Comparison of ENCODE assay signal across 2 cellular contexts in the genomic region with DNA sequence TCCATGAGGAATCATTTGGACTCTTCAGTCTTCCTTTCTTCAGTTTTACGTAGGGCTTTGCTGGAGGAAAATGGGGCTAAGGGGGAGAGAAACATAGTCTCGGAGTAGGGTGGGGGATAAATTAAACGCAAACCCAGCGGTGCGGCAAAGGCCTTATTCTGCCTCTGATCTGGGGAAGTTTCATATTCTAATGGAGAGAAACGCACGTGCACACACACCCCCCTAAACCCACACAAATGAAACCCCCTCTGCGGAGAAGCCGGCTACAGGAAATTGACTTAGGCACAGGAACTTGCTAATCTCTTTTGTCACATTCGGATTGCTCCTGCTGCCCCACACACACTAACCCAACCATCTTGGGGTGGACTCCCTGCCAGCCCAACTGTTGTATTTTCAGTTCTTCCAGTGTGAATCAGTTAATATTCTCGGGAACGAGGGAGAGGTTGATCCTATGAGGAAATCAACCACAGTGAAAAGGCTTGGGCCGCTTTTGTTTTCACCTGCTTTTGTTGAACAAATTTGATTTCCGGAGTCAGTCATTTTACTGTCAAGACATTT.
TF ChIP-seq lines count a peak whose summit lies in the region.

A gene with protein sequence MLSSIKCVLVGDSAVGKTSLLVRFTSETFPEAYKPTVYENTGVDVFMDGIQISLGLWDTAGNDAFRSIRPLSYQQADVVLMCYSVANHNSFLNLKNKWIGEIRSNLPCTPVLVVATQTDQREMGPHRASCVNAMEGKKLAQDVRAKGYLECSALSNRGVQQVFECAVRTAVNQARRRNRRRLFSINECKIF (plus strand): TSS at position 308 of the 558 bp plus-strand sequence. CDS start 46,356 bp downstream, outside the sequence.

TF ChIP-seq in liver, 16 proteins besides CTCF, POLR2A, EP300 and RAD21 (continued from another document):
- TF ChIP-seq, protein P1, sequence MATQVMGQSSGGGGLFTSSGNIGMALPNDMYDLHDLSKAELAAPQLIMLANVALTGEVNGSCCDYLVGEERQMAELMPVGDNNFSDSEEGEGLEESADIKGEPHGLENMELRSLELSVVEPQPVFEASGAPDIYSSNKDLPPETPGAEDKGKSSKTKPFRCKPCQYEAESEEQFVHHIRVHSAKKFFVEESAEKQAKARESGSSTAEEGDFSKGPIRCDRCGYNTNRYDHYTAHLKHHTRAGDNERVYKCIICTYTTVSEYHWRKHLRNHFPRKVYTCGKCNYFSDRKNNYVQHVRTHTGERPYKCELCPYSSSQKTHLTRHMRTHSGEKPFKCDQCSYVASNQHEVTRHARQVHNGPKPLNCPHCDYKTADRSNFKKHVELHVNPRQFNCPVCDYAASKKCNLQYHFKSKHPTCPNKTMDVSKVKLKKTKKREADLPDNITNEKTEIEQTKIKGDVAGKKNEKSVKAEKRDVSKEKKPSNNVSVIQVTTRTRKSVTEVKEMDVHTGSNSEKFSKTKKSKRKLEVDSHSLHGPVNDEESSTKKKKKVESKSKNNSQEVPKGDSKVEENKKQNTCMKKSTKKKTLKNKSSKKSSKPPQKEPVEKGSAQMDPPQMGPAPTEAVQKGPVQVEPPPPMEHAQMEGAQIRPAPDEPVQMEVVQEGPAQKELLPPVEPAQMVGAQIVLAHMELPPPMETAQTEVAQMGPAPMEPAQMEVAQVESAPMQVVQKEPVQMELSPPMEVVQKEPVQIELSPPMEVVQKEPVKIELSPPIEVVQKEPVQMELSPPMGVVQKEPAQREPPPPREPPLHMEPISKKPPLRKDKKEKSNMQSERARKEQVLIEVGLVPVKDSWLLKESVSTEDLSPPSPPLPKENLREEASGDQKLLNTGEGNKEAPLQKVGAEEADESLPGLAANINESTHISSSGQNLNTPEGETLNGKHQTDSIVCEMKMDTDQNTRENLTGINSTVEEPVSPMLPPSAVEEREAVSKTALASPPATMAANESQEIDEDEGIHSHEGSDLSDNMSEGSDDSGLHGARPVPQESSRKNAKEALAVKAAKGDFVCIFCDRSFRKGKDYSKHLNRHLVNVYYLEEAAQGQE (IDR thresholded peaks at IDR 0.05) = no peak
- TF ChIP-seq, protein P2, sequence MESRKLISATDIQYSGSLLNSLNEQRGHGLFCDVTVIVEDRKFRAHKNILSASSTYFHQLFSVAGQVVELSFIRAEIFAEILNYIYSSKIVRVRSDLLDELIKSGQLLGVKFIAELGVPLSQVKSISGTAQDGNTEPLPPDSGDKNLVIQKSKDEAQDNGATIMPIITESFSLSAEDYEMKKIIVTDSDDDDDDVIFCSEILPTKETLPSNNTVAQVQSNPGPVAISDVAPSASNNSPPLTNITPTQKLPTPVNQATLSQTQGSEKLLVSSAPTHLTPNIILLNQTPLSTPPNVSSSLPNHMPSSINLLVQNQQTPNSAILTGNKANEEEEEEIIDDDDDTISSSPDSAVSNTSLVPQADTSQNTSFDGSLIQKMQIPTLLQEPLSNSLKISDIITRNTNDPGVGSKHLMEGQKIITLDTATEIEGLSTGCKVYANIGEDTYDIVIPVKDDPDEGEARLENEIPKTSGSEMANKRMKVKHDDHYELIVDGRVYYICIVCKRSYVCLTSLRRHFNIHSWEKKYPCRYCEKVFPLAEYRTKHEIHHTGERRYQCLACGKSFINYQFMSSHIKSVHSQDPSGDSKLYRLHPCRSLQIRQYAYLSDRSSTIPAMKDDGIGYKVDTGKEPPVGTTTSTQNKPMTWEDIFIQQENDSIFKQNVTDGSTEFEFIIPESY (IDR thresholded peaks at IDR 0.05) = no peak
- TF ChIP-seq HNF4A (conservative IDR thresholded peaks at IDR 0.05) = no peak

TF ChIP-seq in HepG2, 621 proteins besides CTCF, POLR2A, EP300 and RAD21 (continued from another document):
- TF ChIP-seq, protein P3, sequence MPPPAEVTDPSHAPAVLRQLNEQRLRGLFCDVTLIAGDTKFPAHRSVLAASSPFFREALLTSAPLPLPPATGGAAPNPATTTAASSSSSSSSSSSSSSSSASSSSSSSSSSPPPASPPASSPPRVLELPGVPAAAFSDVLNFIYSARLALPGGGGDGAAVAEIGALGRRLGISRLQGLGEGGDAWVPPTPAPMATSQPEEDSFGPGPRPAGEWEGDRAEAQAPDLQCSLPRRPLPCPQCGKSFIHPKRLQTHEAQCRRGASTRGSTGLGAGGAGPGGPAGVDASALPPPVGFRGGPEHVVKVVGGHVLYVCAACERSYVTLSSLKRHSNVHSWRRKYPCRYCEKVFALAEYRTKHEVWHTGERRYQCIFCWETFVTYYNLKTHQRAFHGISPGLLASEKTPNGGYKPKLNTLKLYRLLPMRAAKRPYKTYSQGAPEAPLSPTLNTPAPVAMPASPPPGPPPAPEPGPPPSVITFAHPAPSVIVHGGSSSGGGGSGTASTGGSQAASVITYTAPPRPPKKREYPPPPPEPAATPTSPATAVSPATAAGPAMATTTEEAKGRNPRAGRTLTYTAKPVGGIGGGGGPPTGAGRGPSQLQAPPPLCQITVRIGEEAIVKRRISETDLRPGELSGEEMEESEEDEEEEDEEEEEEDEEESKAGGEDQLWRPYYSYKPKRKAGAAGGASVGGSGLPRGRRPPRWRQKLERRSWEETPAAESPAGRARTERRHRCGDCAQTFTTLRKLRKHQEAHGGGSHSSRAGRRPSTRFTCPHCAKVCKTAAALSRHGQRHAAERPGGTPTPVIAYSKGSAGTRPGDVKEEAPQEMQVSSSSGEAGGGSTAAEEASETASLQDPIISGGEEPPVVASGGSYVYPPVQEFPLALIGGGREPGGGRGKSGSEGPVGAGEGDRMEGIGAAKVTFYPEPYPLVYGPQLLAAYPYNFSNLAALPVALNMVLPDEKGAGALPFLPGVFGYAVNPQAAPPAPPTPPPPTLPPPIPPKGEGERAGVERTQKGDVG (CRISPR knock-in tag; IDR thresholded peaks at IDR 0.05; ENCODE audit: borderline replicate concordance) = no peak
- TF ChIP-seq, protein P4, sequence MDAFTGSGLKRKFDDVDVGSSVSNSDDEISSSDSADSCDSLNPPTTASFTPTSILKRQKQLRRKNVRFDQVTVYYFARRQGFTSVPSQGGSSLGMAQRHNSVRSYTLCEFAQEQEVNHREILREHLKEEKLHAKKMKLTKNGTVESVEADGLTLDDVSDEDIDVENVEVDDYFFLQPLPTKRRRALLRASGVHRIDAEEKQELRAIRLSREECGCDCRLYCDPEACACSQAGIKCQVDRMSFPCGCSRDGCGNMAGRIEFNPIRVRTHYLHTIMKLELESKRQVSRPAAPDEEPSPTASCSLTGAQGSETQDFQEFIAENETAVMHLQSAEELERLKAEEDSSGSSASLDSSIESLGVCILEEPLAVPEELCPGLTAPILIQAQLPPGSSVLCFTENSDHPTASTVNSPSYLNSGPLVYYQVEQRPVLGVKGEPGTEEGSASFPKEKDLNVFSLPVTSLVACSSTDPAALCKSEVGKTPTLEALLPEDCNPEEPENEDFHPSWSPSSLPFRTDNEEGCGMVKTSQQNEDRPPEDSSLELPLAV (CRISPR knock-in tag; conservative IDR thresholded peaks at IDR 0.05; ENCODE audit: low read depth) = no peak
- no peak for TF ChIP-seq ZSCAN31 (CRISPR knock-in tag; IDR thresholded peaks at IDR 0.05; ENCODE audit: low read depth)
- TF ChIP-seq ZNF839 (CRISPR knock-in tag; IDR thresholded peaks at IDR 0.05; ENCODE audit: borderline replicate concordance) = no peak
- TF ChIP-seq ZBTB1 (CRISPR knock-in tag; IDR thresholded peaks at IDR 0.05; ENCODE audit: borderline replicate concordance) = no peak
- TF ChIP-seq, protein P5, sequence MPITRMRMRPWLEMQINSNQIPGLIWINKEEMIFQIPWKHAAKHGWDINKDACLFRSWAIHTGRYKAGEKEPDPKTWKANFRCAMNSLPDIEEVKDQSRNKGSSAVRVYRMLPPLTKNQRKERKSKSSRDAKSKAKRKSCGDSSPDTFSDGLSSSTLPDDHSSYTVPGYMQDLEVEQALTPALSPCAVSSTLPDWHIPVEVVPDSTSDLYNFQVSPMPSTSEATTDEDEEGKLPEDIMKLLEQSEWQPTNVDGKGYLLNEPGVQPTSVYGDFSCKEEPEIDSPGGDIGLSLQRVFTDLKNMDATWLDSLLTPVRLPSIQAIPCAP (CRISPR knock-in tag; IDR thresholded peaks at IDR 0.05; ENCODE audit: low read depth) = no peak
- no peak for TF ChIP-seq ZNF788 (CRISPR knock-in tag; IDR thresholded peaks at IDR 0.05; ENCODE audit: borderline replicate concordance)
- no peak for TF ChIP-seq IRX3 (CRISPR knock-in tag; IDR thresholded peaks at IDR 0.05; ENCODE audit: borderline replicate concordance, low read depth)
- no peak for TF ChIP-seq DNMT3B (CRISPR knock-in tag; conservative IDR thresholded peaks at IDR 0.05)
- TF ChIP-seq POLR2G (IDR thresholded peaks at IDR 0.05; ENCODE audit: low read depth, low read length) = no peak
